ENCODE assay signal across 9 cellular contexts in genomic region chr6:160069050-160069454, GRCh38. TPM values are rescaled to one million over a fixed set of nuclear protein-coding genes. Genes with fewer than 3 reads are reported as not detected.
DNase-seq lines count a peak whose midpoint lies in the region; ATAC-seq lines count a peak whose summit lies in the region.
"Had no signal": no experiment of that assay in that cellular context is flagged by ENCODE, and none has a peak within 500 bp of the region (broad histone marks: within the 10 kb centered on the region; RNA-seq: fewer than 3 reads in every experiment).

No MANE protein-coding gene starts in this region.

- H3K27ac Mint-ChIP-seq in activated CD4-positive, alpha-beta memory T cell treated with anti-CD3 and anti-CD28 coated beads, Interleukin-2, amount 10 ng/mL, durations not matched to agents 7 days and 5 days = peak overlapping the region; percentile 63

- peak overlapping the region; percentile 35 for H3K4me3 Mint-ChIP-seq in activated CD4-positive, alpha-beta memory T cell treated with anti-CD3 and anti-CD28 coated beads, Interleukin-2, amount 10 ng/mL, durations not matched to agents 7 days and 5 days

- H3K4me3 ChIP-seq in BLaER1 treated with 17β-estradiol and CSF1 and Interleukin-3, amounts not matched to agents 10 nM and 100 nM = no peak overlapping the region

- peaks cover 22 to 99% (median 54%) of the 10 kb centered on the region in 11 experiments for H4K20me1 ChIP-seq in BLaER1 treated with 17β-estradiol and CSF1 and Interleukin-3, amounts not matched to agents 10 nM and 100 nM

- no peak overlapping the region for H3K9ac ChIP-seq in BLaER1 treated with 17β-estradiol and CSF1 and Interleukin-3, amounts not matched to agents 10 nM and 100 nM

- H3K27me3 Mint-ChIP-seq in activated CD4-positive, alpha-beta memory T cell treated with anti-CD3 and anti-CD28 coated beads, Interleukin-2, amount 10 ng/mL, durations not matched to agents 7 days and 5 days = no peaks in the 10 kb centered on the region

- H3K9me3 ChIP-seq in BLaER1 treated with 17β-estradiol and CSF1 and Interleukin-3, amounts not matched to agents 10 nM and 100 nM (replicated peaks in 1 of 11) = no peaks in the 10 kb centered on the region

- H3K4me1 ChIP-seq in BLaER1 treated with 17β-estradiol and CSF1 and Interleukin-3, amounts not matched to agents 10 nM and 100 nM = peaks cover 0 to 21% (median 14%) of the 10 kb centered on the region in 10 experiments; a peak in 16 of 20 replicates

- peak; percentile 80 for DNase-seq in activated CD4-positive, alpha-beta memory T cell treated with anti-CD3 and anti-CD28 coated beads, Interleukin-2, amount 10 ng/mL, durations not matched to agents 7 days and 5 days
- DNase-seq in AML-193 (lab: John Stamatoyannopoulos, UW) (no peak), LoVo (ENCODE audit: low spot score) (no peak), retina (no peak), NCI-H2029 (lab: John Stamatoyannopoulos, UW) (no peak)
- DNase-seq: stimulated activated CD4-positive, alpha-beta T cell treated with anti-CD3 and anti-CD28 coated beads, Interleukin-1b, Interleukin-23, amount 100 ng/mL, for 48 hours had no signal

- H3K36me3 ChIP-seq in BLaER1 treated with 17β-estradiol and CSF1 and Interleukin-3, amounts not matched to agents 10 nM and 100 nM = peaks cover 87 to 100% (median 95%) of the 10 kb centered on the region in 11 experiments

- peak overlapping the region in 6 of 11 experiments; percentile 10 to 40 (median 30); a peak in 7 of 22 replicates for H3K4me2 ChIP-seq in BLaER1 treated with 17β-estradiol and CSF1 and Interleukin-3, amounts not matched to agents 10 nM and 100 nM

- H3K9me3 Mint-ChIP-seq in activated CD4-positive, alpha-beta memory T cell treated with anti-CD3 and anti-CD28 coated beads, Interleukin-2, amount 10 ng/mL, durations not matched to agents 7 days and 5 days = no peaks in the 10 kb centered on the region

- CTCF ChIA-PET in activated CD4-positive, alpha-beta memory T cell treated with anti-CD3 and anti-CD28 coated beads, Interleukin-2, amount 10 ng/mL, durations not matched to agents 7 days and 5 days (lab: Charles Lee) = no interaction called here

- H3K27ac ChIP-seq in BLaER1 treated with 17β-estradiol and CSF1 and Interleukin-3, amounts not matched to agents 10 nM and 100 nM = no peak overlapping the region

- ATAC-seq in GM19043 (IDR thresholded peaks at IDR 0.05; ENCODE audit: low read depth, unreplicated experiment) (peak; percentile 91), HG03045 (IDR thresholded peaks at IDR 0.05; ENCODE audit: unreplicated experiment) (peak; percentile 95)

- peaks cover 60% of the 10 kb centered on the region for H3K4me1 Mint-ChIP-seq in activated CD4-positive, alpha-beta memory T cell treated with anti-CD3 and anti-CD28 coated beads, Interleukin-2, amount 10 ng/mL, durations not matched to agents 7 days and 5 days

- H3K27me3 ChIP-seq in BLaER1 treated with 17β-estradiol and CSF1 and Interleukin-3, amounts not matched to agents 10 nM and 100 nM = no peaks in the 10 kb centered on the region

- H3K36me3 Mint-ChIP-seq in activated CD4-positive, alpha-beta memory T cell treated with anti-CD3 and anti-CD28 coated beads, Interleukin-2, amount 10 ng/mL, durations not matched to agents 7 days and 5 days (ENCODE audit: low read depth) = peaks cover 88% of the 10 kb centered on the region

- POLR2A ChIA-PET in activated CD4-positive, alpha-beta memory T cell treated with anti-CD3 and anti-CD28 coated beads, Interleukin-2, amount 10 ng/mL, durations not matched to agents 7 days and 5 days (lab: Charles Lee) = interaction anchor here (0.8 to 1.2 kb wide), 9 partner anchors 9 to 393 kb away, joined by 3 to 6 read pairs (median 3); partner anchors contain the start of genes MRPL18 and WTAP

RNA-seq across cellular contexts. Expression of gene SLC22A1, which starts 52.6 kb away (rescaled TPM):
- total RNA-seq in activated CD4-positive, alpha-beta memory T cell treated with anti-CD3 and anti-CD28 coated beads, Interleukin-2, amount 10 ng/mL, durations not matched to agents 7 days and 5 days = 1 to 10 TPM in 1 of 2 experiments, under 1 TPM in 1; 0.81 to 1.3 TPM
